ENCODE assay signal across 27 cellular contexts in genomic region chr5:7453947-7454346, GRCh38. TPM values are rescaled to one million over a fixed set of nuclear protein-coding genes. Genes with fewer than 3 reads are reported as not detected.
"Had no signal": no experiment of that assay in that cellular context is flagged by ENCODE, and none has a peak within 500 bp of the region (broad histone marks: within the 10 kb centered on the region; RNA-seq: fewer than 3 reads in every experiment).

No MANE protein-coding gene starts in this region.

- H3K4me1 Mint-ChIP-seq: naive thymus-derived CD4-positive, alpha-beta T cell; natural killer cell; nephron; stimulated activated effector memory CD8-positive, alpha-beta T cell treated with anti-CD3 and anti-CD28 coated beads, Interleukin-12 subunit alpha, Interleukin-12 subunit beta, amount 100 ng/mL, for 72 hours; stimulated activated naive B cell treated with anti-CD40 and anti-IgM and Interleukin-4, amounts not matched to agents 10 μg/mL and 1 μg/mL and 100 μg/mL, for 72 hours had no signal

- DNase-seq: naive thymus-derived CD4-positive, alpha-beta T cell; natural killer cell; nucleus accumbens; ovary; right cardiac atrium; right lobe of liver; sigmoid colon; small intestine; stimulated activated CD4-positive, alpha-beta T cell treated with anti-CD3 and anti-CD28 coated beads, Interleukin-15, amount 100 ng/mL, for 24 hours; stimulated activated CD4-positive, alpha-beta T cell treated with anti-CD3 and anti-CD28 coated beads, Interleukin-2, amount 100 ng/mL, for 24 hours; stimulated activated CD4-positive, alpha-beta T cell treated with anti-CD3 and anti-CD28 coated beads, Interleukin-2, amount 100 ng/mL, for 48 hours; stimulated activated CD4-positive, alpha-beta T cell treated with anti-CD3 and anti-CD28 coated beads, Interleukin-4, amount 100 ng/mL, for 24 hours; stimulated activated naive B cell treated with anti-CD40 and anti-IgM and Interleukin-4, amounts not matched to agents 10 μg/mL and 1 μg/mL and 100 μg/mL, for 72 hours; stimulated activated naive CD4-positive, alpha-beta T cell treated with Interleukin-2 at 50 U/mL for 16 hours; stomach; thyroid gland; trophoblast cell; upper lobe of left lung had no signal

- H3K9me3 ChIP-seq: neutrophil, ovary, prostate gland, right lobe of liver, sigmoid colon, thoracic aorta, thyroid gland, upper lobe of left lung had no signal

- H3K36me3 Mint-ChIP-seq: naive thymus-derived CD4-positive, alpha-beta T cell; natural killer cell; stimulated activated effector memory CD8-positive, alpha-beta T cell treated with anti-CD3 and anti-CD28 coated beads, Interleukin-12 subunit alpha, Interleukin-12 subunit beta, amount 100 ng/mL, for 72 hours; stimulated activated naive B cell treated with anti-CD40 and anti-IgM and Interleukin-4, amounts not matched to agents 10 μg/mL and 1 μg/mL and 100 μg/mL, for 72 hours had no signal

- H3K27me3 ChIP-seq: neutrophil, right lobe of liver, sigmoid colon, stomach, thyroid gland, tibial nerve, upper lobe of left lung, vagina had no signal

- H3K4me3 Mint-ChIP-seq: naive thymus-derived CD4-positive, alpha-beta T cell; natural killer cell; nephron; stimulated activated effector memory CD8-positive, alpha-beta T cell treated with anti-CD3 and anti-CD28 coated beads, Interleukin-12 subunit alpha, Interleukin-12 subunit beta, amount 100 ng/mL, for 72 hours; stimulated activated naive B cell treated with anti-CD40 and anti-IgM and Interleukin-4, amounts not matched to agents 10 μg/mL and 1 μg/mL and 100 μg/mL, for 72 hours; stimulated activated naive CD8-positive, alpha-beta T cell treated with anti-CD3 and anti-CD28 coated beads, Interleukin-15, Interleukin-2, amounts not matched to agents 100 ng/mL and 50 ng/mL, for 24 hours had no signal

- H3K4me3 ChIP-seq: ovary, prostate gland, right lobe of liver, sigmoid colon, stomach, thoracic aorta, thyroid gland, tibial nerve, upper lobe of left lung, vagina had no signal

- H3K4me1 ChIP-seq: prostate gland, right lobe of liver, sigmoid colon, thyroid gland, tibial nerve, upper lobe of left lung, vagina had no signal

- H3K27me3 Mint-ChIP-seq: stimulated activated naive B cell treated with anti-CD40 and anti-IgM and Interleukin-4, amounts not matched to agents 10 μg/mL and 1 μg/mL and 100 μg/mL, for 72 hours; stimulated activated naive CD8-positive, alpha-beta T cell treated with anti-CD3 and anti-CD28 coated beads, Interleukin-15, Interleukin-2, amounts not matched to agents 100 ng/mL and 50 ng/mL, for 24 hours had no signal

- H3K36me3 ChIP-seq: neutrophil, ovary, prostate gland, right lobe of liver, sigmoid colon, stomach, thoracic aorta, thyroid gland, tibial nerve, upper lobe of left lung, vagina had no signal

- H3K27ac Mint-ChIP-seq: naive thymus-derived CD4-positive, alpha-beta T cell; natural killer cell; stimulated activated effector memory CD8-positive, alpha-beta T cell treated with anti-CD3 and anti-CD28 coated beads, Interleukin-12 subunit alpha, Interleukin-12 subunit beta, amount 100 ng/mL, for 72 hours; stimulated activated naive B cell treated with anti-CD40 and anti-IgM and Interleukin-4, amounts not matched to agents 10 μg/mL and 1 μg/mL and 100 μg/mL, for 72 hours; stimulated activated naive CD8-positive, alpha-beta T cell treated with anti-CD3 and anti-CD28 coated beads, Interleukin-15, Interleukin-2, amounts not matched to agents 100 ng/mL and 50 ng/mL, for 24 hours had no signal

- ATAC-seq: naive thymus-derived CD4-positive, alpha-beta T cell; natural killer cell; right cardiac atrium; right lobe of liver; stimulated activated effector memory CD8-positive, alpha-beta T cell treated with anti-CD3 and anti-CD28 coated beads, Interleukin-12 subunit alpha, Interleukin-12 subunit beta, amount 100 ng/mL, for 72 hours; stimulated activated naive B cell treated with anti-CD40 and anti-IgM and Interleukin-4, amounts not matched to agents 10 μg/mL and 1 μg/mL and 100 μg/mL, for 72 hours had no signal

- H3K27ac ChIP-seq: neutrophil, ovary, prostate gland, right lobe of liver, sigmoid colon, stomach, thoracic aorta, thyroid gland, tibial nerve, upper lobe of left lung, vagina had no signal

- H3K9me3 Mint-ChIP-seq: stimulated activated naive B cell treated with anti-CD40 and anti-IgM and Interleukin-4, amounts not matched to agents 10 μg/mL and 1 μg/mL and 100 μg/mL, for 72 hours; stimulated activated naive CD8-positive, alpha-beta T cell treated with anti-CD3 and anti-CD28 coated beads, Interleukin-15, Interleukin-2, amounts not matched to agents 100 ng/mL and 50 ng/mL, for 24 hours had no signal

RNA-seq across cellular contexts. Expression of gene ADCY2, which starts 58.0 kb away (rescaled TPM):
- total RNA-seq: naive thymus-derived CD4-positive, alpha-beta T cell; natural killer cell; renal cortical epithelial cell had no signal
- polyA plus RNA-seq: naive thymus-derived CD4-positive, alpha-beta T cell had no signal
